8 cellular contexts compared by ENCODE assay signal in genomic region chr11:124746621-124747243, GRCh38. TPM values are rescaled to one million over a fixed set of nuclear protein-coding genes. Genes with fewer than 3 reads are reported as not detected.
DNase-seq lines count a peak whose midpoint lies in the region; ATAC-seq and TF ChIP-seq lines count a peak whose summit lies in the region.

No MANE protein-coding gene starts in this region.

- DNase-seq in ELR (ENCODE audit: low read depth), result peak; percentile 92
- peak; percentile 67 for DNase-seq in LNCaP clone FGC (ENCODE audit: low read depth)
- DNase-seq in WERI-Rb-1, result no peak
- peak; percentile 67 to 70 for DNase-seq in central memory CD8-positive, alpha-beta T cell (ENCODE audit: low spot score in 2 of 2)
- DNase-seq in left lobe of liver (ENCODE audit: low spot score), result peak; percentile 85
- peak; percentile 72 to 74 for DNase-seq in stimulated activated CD4-positive, alpha-beta T cell treated with anti-CD3 and anti-CD28 coated beads, Interleukin-4, amount 100 ng/mL, for 4 hours
- no peak for DNase-seq in Ammon's horn (ENCODE audit: low spot score)

- ATAC-seq in GM21786 (IDR thresholded peaks at IDR 0.05; ENCODE audit: unreplicated experiment) (peak; percentile 94), left lobe of liver (peak; percentile 93)
- peak; percentile 91 for ATAC-seq in central memory CD8-positive, alpha-beta T cell (replicated peaks; ENCODE audit: extremely low read depth, poor library complexity, severe bottlenecking)

- peak overlapping the region; percentile 41 for H3K27ac Mint-ChIP-seq in central memory CD8-positive, alpha-beta T cell (ENCODE audit: low read depth)

- H3K27me3 Mint-ChIP-seq in central memory CD8-positive, alpha-beta T cell, result peaks cover 15% of the 10 kb centered on the region

- no peaks in the 10 kb centered on the region for H3K9me3 Mint-ChIP-seq in central memory CD8-positive, alpha-beta T cell

- peak overlapping the region; percentile 91 for H3K4me3 Mint-ChIP-seq in central memory CD8-positive, alpha-beta T cell

- H3K36me3 ChIP-seq in WERI-Rb-1, result no peaks in the 10 kb centered on the region

- H3K4me3 ChIP-seq in LNCaP clone FGC (ENCODE audit: low read depth, low read length), result peak overlapping the region; percentile 68
- H3K4me3 ChIP-seq in WERI-Rb-1 (ENCODE audit: low read depth, low read length), result no peak overlapping the region

- peaks cover 6% of the 10 kb centered on the region for H3K4me1 Mint-ChIP-seq in central memory CD8-positive, alpha-beta T cell

- H3K27ac ChIP-seq in WERI-Rb-1, result no peak overlapping the region

- H3K27me3 ChIP-seq in WERI-Rb-1 (ENCODE audit: insufficient read depth, low read depth, severe bottlenecking), result no peaks in the 10 kb centered on the region

- peak; percentile 86 for TF ChIP-seq CTCF in LNCaP clone FGC (IDR thresholded peaks at IDR 0.05; ENCODE audit: control insufficient read depth, extremely low read depth, insufficient read depth)
- 0 out of 2 replicates have a peak, but pooled peaks have one; percentile 17 for TF ChIP-seq CTCF in WERI-Rb-1 (IDR thresholded peaks at IDR 0.05; ENCODE audit: low read depth, low read length)

- H3K9me3 ChIP-seq in WERI-Rb-1 (ENCODE audit: severe bottlenecking), result no peaks in the 10 kb centered on the region

- peaks cover 6% of the 10 kb centered on the region for H3K36me3 Mint-ChIP-seq in central memory CD8-positive, alpha-beta T cell (ENCODE audit: insufficient read depth)

RNA-seq across cellular contexts. Expression of gene VSIG2, which starts 5.3 kb away (rescaled TPM):
- total RNA-seq in left lobe of liver, result 1.3 TPM

RNA-seq across cellular contexts. Expression of gene NRGN, which starts 7.0 kb away (rescaled TPM):
- 1.4 TPM for total RNA-seq in left lobe of liver

RNA-seq across cellular contexts. Expression of gene ESAM, which starts 15.4 kb away (rescaled TPM):
- 10.5 TPM for total RNA-seq in left lobe of liver

RNA-seq across cellular contexts. Expression of gene MSANTD2, which starts 53.5 kb away (rescaled TPM):
- 4.9 TPM for total RNA-seq in left lobe of liver

Comparison
In these comparisons a context has a peak if more than half of its experiments do, and no peak if none do; other contexts are left out.
1. DNase-seq: peak in ELR (single experiment), LNCaP clone FGC (single experiment), central memory CD8-positive, alpha-beta T cell (2 of 2), left lobe of liver (single experiment) and stimulated activated CD4-positive, alpha-beta T cell treated with anti-CD3 and anti-CD28 coated beads, Interleukin-4, amount 100 ng/mL, for 4 hours (2 of 2); none in WERI-Rb-1 (single experiment) and Ammon's horn (single experiment).
2. Peak in every context shown above with its lines, with median percentiles within 50 percentile points of each other: ATAC-seq.